Comparison of ENCODE assay signal across 1 cellular context in genomic region chr1:145977016-145977415, GRCh38.
TF ChIP-seq lines count a peak whose summit lies in the region.

No MANE protein-coding gene starts in this region.

TF ChIP-seq in IMR-90, 13 proteins besides CTCF, POLR2A, EP300 and RAD21 (continued from another document):
- TF ChIP-seq SMC3 (IDR thresholded peaks at IDR 0.05; ENCODE audit: low read depth, low read length) = no peak
- no peak for TF ChIP-seq FOS (IDR thresholded peaks at IDR 0.05; ENCODE audit: low read depth, low read length)
- TF ChIP-seq MXI1 (IDR thresholded peaks at IDR 0.05; ENCODE audit: borderline replicate concordance, low read depth, low read length) = no peak
- TF ChIP-seq USF2 (IDR thresholded peaks at IDR 0.05; ENCODE audit: low read depth, low read length) = no peak
- TF ChIP-seq NFE2L2 (IDR thresholded peaks at IDR 0.05; ENCODE audit: low read depth, low read length) = no peak
- no peak for TF ChIP-seq BHLHE40 (IDR thresholded peaks at IDR 0.05; ENCODE audit: low read depth, low read length)
- TF ChIP-seq CHD1 (IDR thresholded peaks at IDR 0.05; ENCODE audit: low read depth, low read length) = no peak
- TF ChIP-seq RFX5 (IDR thresholded peaks at IDR 0.05; ENCODE audit: low read depth, low read length) = no peak
- TF ChIP-seq ELK1 (IDR thresholded peaks at IDR 0.05; ENCODE audit: borderline replicate concordance, low read depth, low read length) = no peak
- no peak for TF ChIP-seq MAFK (IDR thresholded peaks at IDR 0.05; ENCODE audit: low read depth, low read length)
- TF ChIP-seq MAZ (IDR thresholded peaks at IDR 0.05; ENCODE audit: borderline replicate concordance, low read depth, low read length) = no peak
- TF ChIP-seq RCOR1 (IDR thresholded peaks at IDR 0.05; ENCODE audit: insufficient replicate concordance, low read length) = no peak
